ENCODE assay signal across 8 cellular contexts in the genomic region with DNA sequence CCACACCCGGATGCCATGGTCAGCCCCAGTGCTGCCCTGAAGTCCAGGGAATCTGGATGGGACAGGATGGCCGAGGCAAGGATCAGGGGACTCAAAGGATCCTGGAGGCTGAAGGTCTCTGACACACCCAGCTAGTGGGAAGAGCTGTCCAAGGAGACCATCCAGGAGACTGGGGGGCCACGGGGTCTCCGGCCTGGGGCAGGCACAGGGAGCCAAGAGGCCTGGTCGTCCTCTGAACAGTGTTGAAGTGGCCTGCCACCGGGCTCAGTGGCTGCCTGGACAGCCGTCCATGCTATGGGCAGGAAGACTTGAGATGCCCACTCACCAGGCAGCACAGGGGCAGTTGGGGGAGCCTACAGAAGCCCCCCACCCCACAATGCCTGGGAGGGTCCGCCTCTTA.
"Had no signal": no experiment of that assay in that cellular context is flagged by ENCODE, and none has a peak within 500 bp of the region (broad histone marks: within the 10 kb centered on the region; RNA-seq: fewer than 3 reads in every experiment).

No MANE protein-coding gene starts in this region.

- FAIRE-seq: G401.6, GM12878, GM12891, GM12892, GM18507, GM19239 had no signal

- H3K4me3 ChIP-seq: GM12878 had no signal

- DNase-seq: GDM1, GF-D8 had no signal

- ATAC-seq: GM12878 had no signal
